ENCODE assay signal across 11 cellular contexts in the genomic region with DNA sequence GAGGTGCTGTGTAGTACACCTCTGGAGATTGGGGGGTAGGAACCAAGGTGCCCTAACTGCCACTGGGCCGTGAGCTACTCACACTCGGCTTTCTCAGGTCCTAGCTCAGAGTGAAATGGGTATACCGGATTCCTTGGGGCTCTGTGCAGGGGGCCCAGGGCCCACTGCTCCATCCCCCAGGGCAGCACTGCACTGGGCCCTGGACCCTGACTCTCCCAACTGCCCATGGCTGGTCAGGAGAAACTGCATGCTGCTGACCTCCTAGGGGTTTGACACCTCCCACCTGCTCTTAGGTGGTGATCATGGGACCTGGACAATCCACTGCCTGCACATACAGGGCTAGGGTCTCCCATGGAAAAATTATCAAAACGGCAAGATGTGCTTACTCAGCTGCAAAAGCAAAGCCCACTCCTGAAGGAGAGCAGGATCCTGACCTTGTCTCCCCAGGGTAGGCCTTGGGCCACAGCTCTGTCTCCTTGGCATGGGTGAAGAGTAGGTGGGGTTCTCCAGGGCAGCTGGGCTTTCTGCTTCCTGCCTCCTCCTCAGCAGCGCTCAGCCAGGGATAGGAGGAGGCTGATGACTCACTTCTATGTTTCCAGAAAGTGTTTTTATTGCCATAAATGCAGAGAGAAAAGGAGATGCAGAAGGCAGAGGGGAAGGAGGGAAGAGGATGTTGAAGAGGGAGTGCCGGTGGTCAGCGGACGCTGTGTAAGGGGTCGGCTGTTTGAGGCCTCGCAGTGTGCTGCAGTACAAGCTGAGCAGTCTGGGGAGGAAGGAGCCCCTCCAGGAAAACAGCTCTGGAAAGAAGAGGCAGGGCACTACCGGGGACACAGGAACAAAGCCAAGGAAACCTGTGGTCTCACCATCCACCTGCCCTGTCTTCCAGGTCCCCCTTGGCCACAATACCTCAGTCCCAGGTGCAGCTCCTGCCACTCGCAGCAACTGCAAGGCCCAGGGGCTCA.
DNase-seq lines count a peak whose midpoint lies in the region; ATAC-seq and TF ChIP-seq lines count a peak whose summit lies in the region.
"Had no signal": no experiment of that assay in that cellular context is flagged by ENCODE, and none has a peak within 500 bp of the region (broad histone marks: within the 10 kb centered on the region; RNA-seq: fewer than 3 reads in every experiment).

No MANE protein-coding gene starts in this region.

- H3K4me1 Mint-ChIP-seq in CD14-positive monocyte = peaks cover 25% of the 10 kb centered on the region

- ATAC-seq in left ventricle myocardium superior (peak; percentile 83), GM21737 (IDR thresholded peaks at IDR 0.05; ENCODE audit: unreplicated experiment) (no peak), GM19463 (IDR thresholded peaks at IDR 0.05; ENCODE audit: unreplicated experiment) (no peak)
- ATAC-seq: body of pancreas, left colon had no signal

- no peaks in the 10 kb centered on the region for H3K36me3 ChIP-seq in thyroid gland
- H3K36me3 ChIP-seq: transverse colon had no signal

- no peak overlapping the region for H3K27ac Mint-ChIP-seq in CD14-positive monocyte

- peaks cover 4 to 24% of the 10 kb centered on the region in 2 donors for H3K4me1 ChIP-seq in thyroid gland
- H3K4me1 ChIP-seq: body of pancreas had no signal

- TF ChIP-seq CTCF in thyroid gland (IDR thresholded peaks at IDR 0.05) (no peak), CD14-positive monocyte (IDR thresholded peaks at IDR 0.05) (no peak)

- H3K4me3 Mint-ChIP-seq in CD14-positive monocyte = no peak overlapping the region

- no peak for TF ChIP-seq POLR2A in thyroid gland (IDR thresholded peaks at IDR 0.05)

- no peaks in the 10 kb centered on the region for H3K27me3 ChIP-seq in thyroid gland
- H3K27me3 ChIP-seq: body of pancreas, transverse colon had no signal

- H3K4me3 ChIP-seq in thyroid gland (replicated peaks in 1 of 3) = no peak overlapping the region
- H3K4me3 ChIP-seq: body of pancreas, transverse colon had no signal

- H3K27ac ChIP-seq in angular gyrus (ENCODE audit: low read depth, low read length) = peak overlapping the region; percentile 57
- no peak overlapping the region for H3K27ac ChIP-seq in thyroid gland
- H3K27ac ChIP-seq: body of pancreas, transverse colon had no signal

- no peaks in the 10 kb centered on the region for H3K9me3 ChIP-seq in thyroid gland
- H3K9me3 ChIP-seq: body of pancreas, transverse colon had no signal

- H3K36me3 Mint-ChIP-seq in CD14-positive monocyte = no peaks in the 10 kb centered on the region

- peaks cover 0 to 2% (median 0%) of the 10 kb centered on the region in 7 donors for H3K9me3 Mint-ChIP-seq in CD14-positive monocyte

- DNase-seq in HS-5 (ENCODE audit: low read depth) (peak; percentile 14), left ventricle myocardium superior (peak; percentile 49), thyroid gland (peak; percentile 47 to 54), DMS114 treated with DMSO at 0.1 percent for 48 hours (lab: John Stamatoyannopoulos, UW; ENCODE audit: unreplicated experiment) (no peak), CD14-positive monocyte (ENCODE audit: low spot score) (no peak)
- DNase-seq: body of pancreas, left colon, transverse colon had no signal

- peaks cover 0 to 11% (median 4%) of the 10 kb centered on the region in 3 donors for H3K27me3 Mint-ChIP-seq in CD14-positive monocyte (ENCODE audit: low read depth in 3 of 3)

- intact Hi-C loops in left ventricle myocardium superior (cut with micrococcal nuclease) (no loop called here), thyroid gland (cut with DNase I) (no loop called here), CD14-positive monocyte (cut with micrococcal nuclease) (no loop called here)

- 49 to 53% methylated on average over 11 to 12 of the region's 12 CpGs for WGBS in thyroid gland, 2 donors

Comparison
In these comparisons a context has a peak if more than half of its experiments do, and no peak if none do; other contexts are left out.
1. DNase-seq: peak in HS-5 (single experiment), left ventricle myocardium superior (single experiment) and thyroid gland (2 of 2); none in DMS114 treated with DMSO at 0.1 percent for 48 hours (single experiment) and CD14-positive monocyte (single experiment).